Comparison of ENCODE assay signal across 16 cellular contexts in genomic region chr10:86071758-86072157, GRCh38.
DNase-seq lines count a peak whose midpoint lies in the region; ATAC-seq and TF ChIP-seq lines count a peak whose summit lies in the region.
"Had no signal": no experiment of that assay in that cellular context is flagged by ENCODE, and none has a peak within 500 bp of the region (broad histone marks: within the 10 kb centered on the region; RNA-seq: fewer than 3 reads in every experiment).

No MANE protein-coding gene starts in this region.

- TF ChIP-seq CTCF in GM10248 (IDR thresholded peaks at IDR 0.05; ENCODE audit: control extremely low read depth, extremely low read depth, low read depth, missing control alignments), result no peak
- TF ChIP-seq CTCF in foreskin keratinocyte (conservative IDR thresholded peaks at IDR 0.05), result no peak
- no peak for TF ChIP-seq CTCF in activated CD8-positive, alpha-beta T cell treated with anti-CD3 and anti-CD28 coated beads for 36 hours (IDR thresholded peaks at IDR 0.05)

- H3K27ac ChIP-seq in foreskin keratinocyte, result no peak overlapping the region

- no peaks in the 10 kb centered on the region for H3K9me3 Mint-ChIP-seq in activated CD8-positive, alpha-beta T cell treated with anti-CD3 and anti-CD28 coated beads for 36 hours

- in situ Hi-C loops in ACHN (cut with HindIII; ENCODE audit: low pct_ligation_motif_present, low pct_unique_long_range_greater_than_20kb, low sequenced_read_pairs), result no loop called here

- CTCF ChIA-PET in GM10248 (lab: Yijun Ruan, JAX), result interaction anchor here (1.2 kb wide), 1 partner anchor 11 kb away, joined by 3 read pairs; no protein-coding TSS in a partner anchor
- CTCF ChIA-PET in activated CD8-positive, alpha-beta T cell treated with anti-CD3 and anti-CD28 coated beads for 36 hours (lab: Charles Lee), result no interaction called here

- no peak overlapping the region for H3K4me3 Mint-ChIP-seq in activated CD8-positive, alpha-beta T cell treated with anti-CD3 and anti-CD28 coated beads for 36 hours
- H3K4me3 Mint-ChIP-seq: CD4-positive, CD25-positive, alpha-beta regulatory T cell had no signal

- ATAC-seq in GM19351 (IDR thresholded peaks at IDR 0.05; ENCODE audit: unreplicated experiment) (peak; percentile 53), HG02973 (IDR thresholded peaks at IDR 0.05; ENCODE audit: unreplicated experiment) (peak; percentile 65), foreskin keratinocyte (peak; percentile 20), HG02840 (IDR thresholded peaks at IDR 0.05; ENCODE audit: low FRiP score, unreplicated experiment) (no peak)
- no peak for ATAC-seq in activated CD8-positive, alpha-beta T cell treated with anti-CD3 and anti-CD28 coated beads for 36 hours
- ATAC-seq: GM12878 had no signal

- intact Hi-C loops in activated CD8-positive, alpha-beta T cell treated with anti-CD3 and anti-CD28 coated beads for 36 hours (cut with micrococcal nuclease), result no loop called here

- peaks cover 3% of the 10 kb centered on the region for H3K4me1 Mint-ChIP-seq in activated CD8-positive, alpha-beta T cell treated with anti-CD3 and anti-CD28 coated beads for 36 hours (ENCODE audit: low read depth)

- POLR2A ChIA-PET in GM10248 (lab: Yijun Ruan, JAX), result no interaction called here
- POLR2A ChIA-PET in activated CD8-positive, alpha-beta T cell treated with anti-CD3 and anti-CD28 coated beads for 36 hours (lab: Charles Lee), result no interaction called here

- no peaks in the 10 kb centered on the region for H3K4me1 ChIP-seq in foreskin keratinocyte

- no peaks in the 10 kb centered on the region for H3K27me3 ChIP-seq in foreskin keratinocyte

- H3K27ac Mint-ChIP-seq in activated CD8-positive, alpha-beta T cell treated with anti-CD3 and anti-CD28 coated beads for 36 hours, result no peak overlapping the region
- H3K27ac Mint-ChIP-seq: CD4-positive, CD25-positive, alpha-beta regulatory T cell had no signal

- peaks cover 11% of the 10 kb centered on the region for H3K27me3 Mint-ChIP-seq in activated CD8-positive, alpha-beta T cell treated with anti-CD3 and anti-CD28 coated beads for 36 hours

- no peaks in the 10 kb centered on the region for H3K36me3 Mint-ChIP-seq in activated CD8-positive, alpha-beta T cell treated with anti-CD3 and anti-CD28 coated beads for 36 hours (ENCODE audit: low read depth)
- H3K36me3 Mint-ChIP-seq: CD4-positive, CD25-positive, alpha-beta regulatory T cell had no signal

- DNase-seq in GM10248 (ENCODE audit: extremely low spot score) (peak; percentile 34), foreskin keratinocyte (no peak), ACHN (no peak), NCI-H524 treated with DMSO at 0.1 percent for 48 hours (lab: John Stamatoyannopoulos, UW) (no peak)
- DNase-seq in activated CD8-positive, alpha-beta T cell treated with anti-CD3 and anti-CD28 coated beads for 36 hours, result no peak
- DNase-seq: CD4-positive, CD25-positive, alpha-beta regulatory T cell; DMS53; Karpas-422; MM.1S; NCI-H1105; NCI-H187; NCI-H446 treated with DMSO at 0.1 percent for 48 hours had no signal

Comparison
In these comparisons a context has a peak if more than half of its experiments do, and no peak if none do; other contexts are left out.
1. ATAC-seq: peak in GM19351 (single experiment), HG02973 (single experiment) and foreskin keratinocyte (single experiment); none in HG02840 (single experiment) and activated CD8-positive, alpha-beta T cell treated with anti-CD3 and anti-CD28 coated beads for 36 hours (single experiment).